ENCODE assay signal across 18 cellular contexts in the genomic region with DNA sequence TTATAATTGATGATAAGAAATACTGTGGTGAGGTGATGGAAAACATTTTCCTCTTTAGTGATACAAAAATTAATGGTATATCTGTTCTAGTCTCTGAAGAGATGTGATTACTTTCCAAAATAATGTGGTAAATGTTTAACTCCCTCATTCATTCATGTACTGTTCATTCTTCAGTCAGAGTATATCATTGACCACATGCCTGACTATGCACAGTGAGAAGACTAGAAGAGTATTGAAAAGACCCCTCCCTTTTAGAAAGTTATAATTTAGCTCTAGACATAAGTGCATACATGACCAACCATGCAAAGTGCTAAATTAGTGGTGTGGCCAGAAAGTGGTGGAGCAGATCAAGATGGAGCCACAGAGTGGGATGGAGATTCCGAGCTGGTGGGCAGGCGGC.
A peak's percentile ranks its signal among the peaks of the same experiment; 100 is the strongest.
DNase-seq lines count a peak whose midpoint lies in the region; TF ChIP-seq lines count a peak whose summit lies in the region.
"Had no signal": no experiment of that assay in that cellular context is flagged by ENCODE, and none has a peak within 500 bp of the region (broad histone marks: within the 10 kb centered on the region; RNA-seq: fewer than 3 reads in every experiment).

No MANE protein-coding gene starts in this region.

- no peaks in the 10 kb centered on the region for H3K36me3 ChIP-seq in adrenal gland (replicated peaks in 1 of 2)
- H3K36me3 ChIP-seq: BE2C, BLaER1 had no signal

- WGBS in adrenal gland, 4 donors, result 92 to 95% (median 94%) methylated on average over 2 of the region's 2 CpGs

- no peak overlapping the region for H3K27ac ChIP-seq in adrenal gland
- H3K27ac ChIP-seq: BLaER1 had no signal

- H3K27me3 ChIP-seq in adrenal gland, result no peaks in the 10 kb centered on the region
- H3K27me3 ChIP-seq: BE2C, BLaER1 had no signal

- no peaks in the 10 kb centered on the region for H3K9me3 ChIP-seq in adrenal gland (replicated peaks in 1 of 3)
- H3K9me3 ChIP-seq: BE2C, BLaER1 had no signal

- intact Hi-C loops in adrenal gland (cut with DNase I), result no loop called here

- no peak overlapping the region for H3K4me3 ChIP-seq in adrenal gland
- H3K4me3 ChIP-seq: BLaER1 had no signal

- no peak for TF ChIP-seq POLR2A in adrenal gland (IDR thresholded peaks at IDR 0.05)

- DNase-seq in glomerular visceral epithelial cell (ENCODE audit: extremely low spot score) (peak; percentile 10), left kidney (ENCODE audit: low read depth, low spot score) (peak; percentile 34), renal cortical epithelial cell (ENCODE audit: low read depth) (peak; percentile 54), adrenal gland (no peak), amniotic stem cell (lab: John Stamatoyannopoulos, UW) (no peak)
- DNase-seq in activated naive CD4-positive, alpha-beta T cell (lab: John Stamatoyannopoulos, UW), result no peak
- DNase-seq: 8988T; ACHN; BE2C; C1 segment of cervical spinal cord; Calu3; CD4-positive, alpha-beta memory T cell; CD4-positive, CD25-positive, alpha-beta regulatory T cell; CD8-positive, alpha-beta memory T cell; COR-L47; DMS79 treated with DMSO at 0.1 percent for 48 hours; GF-D8 had no signal

- no peaks in the 10 kb centered on the region for H3K4me1 ChIP-seq in adrenal gland (replicated peaks in 1 of 2)
- H3K4me1 ChIP-seq: BE2C, BLaER1 had no signal

- TF ChIP-seq CTCF in adrenal gland (IDR thresholded peaks at IDR 0.05), result no peak

Comparison
In these comparisons a context has a peak if more than half of its experiments do, and no peak if none do; other contexts are left out.
1. DNase-seq: peak in glomerular visceral epithelial cell (single experiment), left kidney (single experiment) and renal cortical epithelial cell (single experiment); none in adrenal gland (0 of 7), amniotic stem cell (single experiment) and activated naive CD4-positive, alpha-beta T cell (0 of 4).